In the genomic region with DNA sequence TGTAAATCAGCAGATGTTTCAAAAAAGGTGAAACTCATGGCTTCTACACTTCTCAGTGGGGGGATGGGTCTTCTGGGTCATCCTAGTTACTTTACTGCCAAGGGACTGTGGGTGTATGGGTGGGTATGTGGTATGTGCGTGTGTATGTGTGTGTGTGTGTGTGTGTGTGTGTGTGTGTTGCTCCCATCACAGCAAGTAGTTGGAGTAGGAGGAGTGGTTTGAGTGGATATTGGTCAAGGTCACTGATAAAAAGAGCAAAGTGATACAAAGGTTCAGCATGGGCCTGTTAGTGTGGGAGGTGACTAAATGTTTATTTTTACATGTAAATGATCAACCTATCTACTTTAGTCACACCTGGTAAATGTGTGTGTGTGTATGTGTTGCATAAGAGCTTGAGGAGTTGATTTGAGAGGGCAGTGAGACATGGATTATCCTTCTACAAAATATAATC, we compare ENCODE assay signal across 1 cellular context.
A peak's percentile ranks its signal among the peaks of the same experiment; 100 is the strongest.
TF ChIP-seq lines count a peak whose summit lies in the region.

No MANE protein-coding gene starts in this region.

TF ChIP-seq in HepG2, 621 proteins besides CTCF, POLR2A, EP300 and RAD21 (continued from another document and continues in another):
- TF ChIP-seq, protein P1, sequence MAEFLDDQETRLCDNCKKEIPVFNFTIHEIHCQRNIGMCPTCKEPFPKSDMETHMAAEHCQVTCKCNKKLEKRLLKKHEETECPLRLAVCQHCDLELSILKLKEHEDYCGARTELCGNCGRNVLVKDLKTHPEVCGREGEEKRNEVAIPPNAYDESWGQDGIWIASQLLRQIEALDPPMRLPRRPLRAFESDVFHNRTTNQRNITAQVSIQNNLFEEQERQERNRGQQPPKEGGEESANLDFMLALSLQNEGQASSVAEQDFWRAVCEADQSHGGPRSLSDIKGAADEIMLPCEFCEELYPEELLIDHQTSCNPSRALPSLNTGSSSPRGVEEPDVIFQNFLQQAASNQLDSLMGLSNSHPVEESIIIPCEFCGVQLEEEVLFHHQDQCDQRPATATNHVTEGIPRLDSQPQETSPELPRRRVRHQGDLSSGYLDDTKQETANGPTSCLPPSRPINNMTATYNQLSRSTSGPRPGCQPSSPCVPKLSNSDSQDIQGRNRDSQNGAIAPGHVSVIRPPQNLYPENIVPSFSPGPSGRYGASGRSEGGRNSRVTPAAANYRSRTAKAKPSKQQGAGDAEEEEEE (CRISPR knock-in tag; IDR thresholded peaks at IDR 0.05; ENCODE audit: borderline replicate concordance), result no peak
- TF ChIP-seq, protein P2, sequence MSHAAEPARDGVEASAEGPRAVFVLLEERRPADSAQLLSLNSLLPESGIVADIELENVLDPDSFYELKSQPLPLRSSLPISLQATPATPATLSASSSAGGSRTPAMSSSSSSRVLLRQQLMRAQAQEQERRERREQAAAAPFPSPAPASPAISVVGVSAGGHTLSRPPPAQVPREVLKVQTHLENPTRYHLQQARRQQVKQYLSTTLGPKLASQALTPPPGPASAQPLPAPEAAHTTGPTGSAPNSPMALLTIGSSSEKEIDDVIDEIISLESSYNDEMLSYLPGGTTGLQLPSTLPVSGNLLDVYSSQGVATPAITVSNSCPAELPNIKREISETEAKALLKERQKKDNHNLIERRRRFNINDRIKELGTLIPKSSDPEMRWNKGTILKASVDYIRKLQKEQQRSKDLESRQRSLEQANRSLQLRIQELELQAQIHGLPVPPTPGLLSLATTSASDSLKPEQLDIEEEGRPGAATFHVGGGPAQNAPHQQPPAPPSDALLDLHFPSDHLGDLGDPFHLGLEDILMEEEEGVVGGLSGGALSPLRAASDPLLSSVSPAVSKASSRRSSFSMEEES (CRISPR knock-in tag; IDR thresholded peaks at IDR 0.05), result no peak
- TF ChIP-seq ZNF724P (CRISPR knock-in tag; IDR thresholded peaks at IDR 0.05; ENCODE audit: borderline replicate concordance) (no peak), HCFC1 (IDR thresholded peaks at IDR 0.05; ENCODE audit: low read depth, low read length) (no peak), ARNT (IDR thresholded peaks at IDR 0.05) (no peak), ZFAT (CRISPR knock-in tag; conservative IDR thresholded peaks at IDR 0.05) (no peak), ZNF331 (CRISPR knock-in tag; IDR thresholded peaks at IDR 0.05) (no peak), MATR3 (CRISPR knock-in tag; IDR thresholded peaks at IDR 0.05) (no peak), FOXA3 (CRISPR knock-in tag; IDR thresholded peaks at IDR 0.05) (peak; percentile 58), ZNF644 (CRISPR knock-in tag; IDR thresholded peaks at IDR 0.05; ENCODE audit: low read depth) (no peak), ZNF232 (CRISPR knock-in tag; IDR thresholded peaks at IDR 0.05; ENCODE audit: borderline replicate concordance) (no peak), PCBP1 (IDR thresholded peaks at IDR 0.05; ENCODE audit: borderline replicate concordance, low read depth, low read length) (no peak), SALL2 (CRISPR knock-in tag; IDR thresholded peaks at IDR 0.05) (no peak), ZNF335 (CRISPR knock-in tag; IDR thresholded peaks at IDR 0.05) (no peak), ZNF354B (CRISPR knock-in tag; IDR thresholded peaks at IDR 0.05) (no peak), JUND (CRISPR knock-in tag; IDR thresholded peaks at IDR 0.05) (no peak), NRL (CRISPR knock-in tag; IDR thresholded peaks at IDR 0.05; ENCODE audit: borderline replicate concordance) (no peak), ZNF124 (CRISPR knock-in tag; IDR thresholded peaks at IDR 0.05) (no peak), ETV5 (CRISPR knock-in tag; IDR thresholded peaks at IDR 0.05; ENCODE audit: borderline replicate concordance) (no peak), ZNF34 (CRISPR knock-in tag; IDR thresholded peaks at IDR 0.05; ENCODE audit: borderline replicate concordance) (no peak), PHF21A (CRISPR knock-in tag; IDR thresholded peaks at IDR 0.05) (peak; percentile 66), ZNF556 (CRISPR knock-in tag; IDR thresholded peaks at IDR 0.05; ENCODE audit: borderline replicate concordance) (no peak), FIP1L1 (IDR thresholded peaks at IDR 0.05; ENCODE audit: borderline replicate concordance, insufficient read depth, low read depth, low read length) (no peak), AGO2 (optimal IDR thresholded peaks at IDR 0.05; ENCODE audit: low read depth, low read length) (no peak), YY1 (IDR thresholded peaks at IDR 0.05; ENCODE audit: insufficient read depth, insufficient replicate concordance, low read depth, low read length) (no peak), SRF (IDR thresholded peaks at IDR 0.05; ENCODE audit: low read depth, low read length) (no peak), SMARCC2 (IDR thresholded peaks at IDR 0.05) (no peak), ZNF296 (CRISPR knock-in tag; conservative IDR thresholded peaks at IDR 0.05) (no peak)
- TF ChIP-seq, protein P3, sequence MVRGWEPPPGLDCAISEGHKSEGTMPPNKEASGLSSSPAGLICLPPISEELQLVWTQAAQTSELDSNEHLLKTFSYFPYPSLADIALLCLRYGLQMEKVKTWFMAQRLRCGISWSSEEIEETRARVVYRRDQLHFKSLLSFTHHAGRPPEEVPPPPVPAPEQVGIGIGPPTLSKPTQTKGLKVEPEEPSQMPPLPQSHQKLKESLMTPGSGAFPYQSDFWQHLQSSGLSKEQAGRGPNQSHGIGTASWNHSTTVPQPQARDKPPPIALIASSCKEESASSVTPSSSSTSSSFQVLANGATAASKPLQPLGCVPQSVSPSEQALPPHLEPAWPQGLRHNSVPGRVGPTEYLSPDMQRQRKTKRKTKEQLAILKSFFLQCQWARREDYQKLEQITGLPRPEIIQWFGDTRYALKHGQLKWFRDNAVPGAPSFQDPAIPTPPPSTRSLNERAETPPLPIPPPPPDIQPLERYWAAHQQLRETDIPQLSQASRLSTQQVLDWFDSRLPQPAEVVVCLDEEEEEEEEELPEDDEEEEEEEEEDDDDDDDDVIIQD (CRISPR knock-in tag; IDR thresholded peaks at IDR 0.05; ENCODE audit: low read depth), result no peak
- TF ChIP-seq, protein P4, sequence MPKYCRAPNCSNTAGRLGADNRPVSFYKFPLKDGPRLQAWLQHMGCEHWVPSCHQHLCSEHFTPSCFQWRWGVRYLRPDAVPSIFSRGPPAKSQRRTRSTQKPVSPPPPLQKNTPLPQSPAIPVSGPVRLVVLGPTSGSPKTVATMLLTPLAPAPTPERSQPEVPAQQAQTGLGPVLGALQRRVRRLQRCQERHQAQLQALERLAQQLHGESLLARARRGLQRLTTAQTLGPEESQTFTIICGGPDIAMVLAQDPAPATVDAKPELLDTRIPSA (CRISPR knock-in tag; IDR thresholded peaks at IDR 0.05; ENCODE audit: borderline replicate concordance), result no peak
- TF ChIP-seq, protein P5, sequence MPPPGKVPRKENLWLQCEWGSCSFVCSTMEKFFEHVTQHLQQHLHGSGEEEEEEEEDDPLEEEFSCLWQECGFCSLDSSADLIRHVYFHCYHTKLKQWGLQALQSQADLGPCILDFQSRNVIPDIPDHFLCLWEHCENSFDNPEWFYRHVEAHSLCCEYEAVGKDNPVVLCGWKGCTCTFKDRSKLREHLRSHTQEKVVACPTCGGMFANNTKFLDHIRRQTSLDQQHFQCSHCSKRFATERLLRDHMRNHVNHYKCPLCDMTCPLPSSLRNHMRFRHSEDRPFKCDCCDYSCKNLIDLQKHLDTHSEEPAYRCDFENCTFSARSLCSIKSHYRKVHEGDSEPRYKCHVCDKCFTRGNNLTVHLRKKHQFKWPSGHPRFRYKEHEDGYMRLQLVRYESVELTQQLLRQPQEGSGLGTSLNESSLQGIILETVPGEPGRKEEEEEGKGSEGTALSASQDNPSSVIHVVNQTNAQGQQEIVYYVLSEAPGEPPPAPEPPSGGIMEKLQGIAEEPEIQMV (CRISPR knock-in tag; IDR thresholded peaks at IDR 0.05; ENCODE audit: low read depth), result no peak
- TF ChIP-seq, protein P6, sequence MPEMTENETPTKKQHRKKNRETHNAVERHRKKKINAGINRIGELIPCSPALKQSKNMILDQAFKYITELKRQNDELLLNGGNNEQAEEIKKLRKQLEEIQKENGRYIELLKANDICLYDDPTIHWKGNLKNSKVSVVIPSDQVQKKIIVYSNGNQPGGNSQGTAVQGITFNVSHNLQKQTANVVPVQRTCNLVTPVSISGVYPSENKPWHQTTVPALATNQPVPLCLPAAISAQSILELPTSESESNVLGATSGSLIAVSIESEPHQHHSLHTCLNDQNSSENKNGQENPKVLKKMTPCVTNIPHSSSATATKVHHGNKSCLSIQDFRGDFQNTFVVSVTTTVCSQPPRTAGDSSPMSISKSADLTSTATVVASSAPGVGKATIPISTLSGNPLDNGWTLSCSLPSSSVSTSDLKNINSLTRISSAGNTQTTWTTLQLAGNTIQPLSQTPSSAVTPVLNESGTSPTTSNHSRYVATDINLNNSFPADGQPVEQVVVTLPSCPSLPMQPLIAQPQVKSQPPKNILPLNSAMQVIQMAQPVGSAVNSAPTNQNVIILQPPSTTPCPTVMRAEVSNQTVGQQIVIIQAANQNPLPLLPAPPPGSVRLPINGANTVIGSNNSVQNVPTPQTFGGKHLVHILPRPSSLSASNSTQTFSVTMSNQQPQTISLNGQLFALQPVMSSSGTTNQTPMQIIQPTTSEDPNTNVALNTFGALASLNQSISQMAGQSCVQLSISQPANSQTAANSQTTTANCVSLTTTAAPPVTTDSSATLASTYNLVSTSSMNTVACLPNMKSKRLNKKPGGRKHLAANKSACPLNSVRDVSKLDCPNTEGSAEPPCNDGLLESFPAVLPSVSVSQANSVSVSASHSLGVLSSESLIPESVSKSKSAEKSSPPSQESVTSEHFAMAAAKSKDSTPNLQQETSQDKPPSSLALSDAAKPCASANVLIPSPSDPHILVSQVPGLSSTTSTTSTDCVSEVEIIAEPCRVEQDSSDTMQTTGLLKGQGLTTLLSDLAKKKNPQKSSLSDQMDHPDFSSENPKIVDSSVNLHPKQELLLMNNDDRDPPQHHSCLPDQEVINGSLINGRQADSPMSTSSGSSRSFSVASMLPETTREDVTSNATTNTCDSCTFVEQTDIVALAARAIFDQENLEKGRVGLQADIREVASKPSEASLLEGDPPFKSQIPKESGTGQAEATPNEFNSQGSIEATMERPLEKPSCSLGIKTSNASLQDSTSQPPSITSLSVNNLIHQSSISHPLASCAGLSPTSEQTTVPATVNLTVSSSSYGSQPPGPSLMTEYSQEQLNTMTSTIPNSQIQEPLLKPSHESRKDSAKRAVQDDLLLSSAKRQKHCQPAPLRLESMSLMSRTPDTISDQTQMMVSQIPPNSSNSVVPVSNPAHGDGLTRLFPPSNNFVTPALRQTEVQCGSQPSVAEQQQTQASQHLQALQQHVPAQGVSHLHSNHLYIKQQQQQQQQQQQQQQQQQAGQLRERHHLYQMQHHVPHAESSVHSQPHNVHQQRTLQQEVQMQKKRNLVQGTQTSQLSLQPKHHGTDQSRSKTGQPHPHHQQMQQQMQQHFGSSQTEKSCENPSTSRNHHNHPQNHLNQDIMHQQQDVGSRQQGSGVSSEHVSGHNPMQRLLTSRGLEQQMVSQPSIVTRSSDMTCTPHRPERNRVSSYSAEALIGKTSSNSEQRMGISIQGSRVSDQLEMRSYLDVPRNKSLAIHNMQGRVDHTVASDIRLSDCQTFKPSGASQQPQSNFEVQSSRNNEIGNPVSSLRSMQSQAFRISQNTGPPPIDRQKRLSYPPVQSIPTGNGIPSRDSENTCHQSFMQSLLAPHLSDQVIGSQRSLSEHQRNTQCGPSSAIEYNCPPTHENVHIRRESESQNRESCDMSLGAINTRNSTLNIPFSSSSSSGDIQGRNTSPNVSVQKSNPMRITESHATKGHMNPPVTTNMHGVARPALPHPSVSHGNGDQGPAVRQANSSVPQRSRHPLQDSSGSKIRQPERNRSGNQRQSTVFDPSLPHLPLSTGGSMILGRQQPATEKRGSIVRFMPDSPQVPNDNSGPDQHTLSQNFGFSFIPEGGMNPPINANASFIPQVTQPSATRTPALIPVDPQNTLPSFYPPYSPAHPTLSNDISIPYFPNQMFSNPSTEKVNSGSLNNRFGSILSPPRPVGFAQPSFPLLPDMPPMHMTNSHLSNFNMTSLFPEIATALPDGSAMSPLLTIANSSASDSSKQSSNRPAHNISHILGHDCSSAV (CRISPR knock-in tag; IDR thresholded peaks at IDR 0.05; ENCODE audit: borderline replicate concordance), result 0 out of 2 replicates have a peak, but pooled peaks have one; percentile 50
- TF ChIP-seq, protein P7, sequence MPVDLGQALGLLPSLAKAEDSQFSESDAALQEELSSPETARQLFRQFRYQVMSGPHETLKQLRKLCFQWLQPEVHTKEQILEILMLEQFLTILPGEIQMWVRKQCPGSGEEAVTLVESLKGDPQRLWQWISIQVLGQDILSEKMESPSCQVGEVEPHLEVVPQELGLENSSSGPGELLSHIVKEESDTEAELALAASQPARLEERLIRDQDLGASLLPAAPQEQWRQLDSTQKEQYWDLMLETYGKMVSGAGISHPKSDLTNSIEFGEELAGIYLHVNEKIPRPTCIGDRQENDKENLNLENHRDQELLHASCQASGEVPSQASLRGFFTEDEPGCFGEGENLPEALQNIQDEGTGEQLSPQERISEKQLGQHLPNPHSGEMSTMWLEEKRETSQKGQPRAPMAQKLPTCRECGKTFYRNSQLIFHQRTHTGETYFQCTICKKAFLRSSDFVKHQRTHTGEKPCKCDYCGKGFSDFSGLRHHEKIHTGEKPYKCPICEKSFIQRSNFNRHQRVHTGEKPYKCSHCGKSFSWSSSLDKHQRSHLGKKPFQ (CRISPR knock-in tag; IDR thresholded peaks at IDR 0.05; ENCODE audit: insufficient replicate concordance), result peak; percentile 72
- TF ChIP-seq, protein P8, sequence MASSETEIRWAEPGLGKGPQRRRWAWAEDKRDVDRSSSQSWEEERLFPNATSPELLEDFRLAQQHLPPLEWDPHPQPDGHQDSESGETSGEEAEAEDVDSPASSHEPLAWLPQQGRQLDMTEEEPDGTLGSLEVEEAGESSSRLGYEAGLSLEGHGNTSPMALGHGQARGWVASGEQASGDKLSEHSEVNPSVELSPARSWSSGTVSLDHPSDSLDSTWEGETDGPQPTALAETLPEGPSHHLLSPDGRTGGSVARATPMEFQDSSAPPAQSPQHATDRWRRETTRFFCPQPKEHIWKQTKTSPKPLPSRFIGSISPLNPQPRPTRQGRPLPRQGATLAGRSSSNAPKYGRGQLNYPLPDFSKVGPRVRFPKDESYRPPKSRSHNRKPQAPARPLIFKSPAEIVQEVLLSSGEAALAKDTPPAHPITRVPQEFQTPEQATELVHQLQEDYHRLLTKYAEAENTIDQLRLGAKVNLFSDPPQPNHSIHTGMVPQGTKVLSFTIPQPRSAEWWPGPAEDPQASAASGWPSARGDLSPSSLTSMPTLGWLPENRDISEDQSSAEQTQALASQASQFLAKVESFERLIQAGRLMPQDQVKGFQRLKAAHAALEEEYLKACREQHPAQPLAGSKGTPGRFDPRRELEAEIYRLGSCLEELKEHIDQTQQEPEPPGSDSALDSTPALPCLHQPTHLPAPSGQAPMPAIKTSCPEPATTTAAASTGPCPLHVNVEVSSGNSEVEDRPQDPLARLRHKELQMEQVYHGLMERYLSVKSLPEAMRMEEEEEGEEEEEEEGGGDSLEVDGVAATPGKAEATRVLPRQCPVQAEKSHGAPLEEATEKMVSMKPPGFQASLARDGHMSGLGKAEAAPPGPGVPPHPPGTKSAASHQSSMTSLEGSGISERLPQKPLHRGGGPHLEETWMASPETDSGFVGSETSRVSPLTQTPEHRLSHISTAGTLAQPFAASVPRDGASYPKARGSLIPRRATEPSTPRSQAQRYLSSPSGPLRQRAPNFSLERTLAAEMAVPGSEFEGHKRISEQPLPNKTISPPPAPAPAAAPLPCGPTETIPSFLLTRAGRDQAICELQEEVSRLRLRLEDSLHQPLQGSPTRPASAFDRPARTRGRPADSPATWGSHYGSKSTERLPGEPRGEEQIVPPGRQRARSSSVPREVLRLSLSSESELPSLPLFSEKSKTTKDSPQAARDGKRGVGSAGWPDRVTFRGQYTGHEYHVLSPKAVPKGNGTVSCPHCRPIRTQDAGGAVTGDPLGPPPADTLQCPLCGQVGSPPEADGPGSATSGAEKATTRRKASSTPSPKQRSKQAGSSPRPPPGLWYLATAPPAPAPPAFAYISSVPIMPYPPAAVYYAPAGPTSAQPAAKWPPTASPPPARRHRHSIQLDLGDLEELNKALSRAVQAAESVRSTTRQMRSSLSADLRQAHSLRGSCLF (CRISPR knock-in tag; IDR thresholded peaks at IDR 0.05; ENCODE audit: borderline replicate concordance), result no peak
